ENCODE assay signal across 18 cellular contexts in the genomic region with DNA sequence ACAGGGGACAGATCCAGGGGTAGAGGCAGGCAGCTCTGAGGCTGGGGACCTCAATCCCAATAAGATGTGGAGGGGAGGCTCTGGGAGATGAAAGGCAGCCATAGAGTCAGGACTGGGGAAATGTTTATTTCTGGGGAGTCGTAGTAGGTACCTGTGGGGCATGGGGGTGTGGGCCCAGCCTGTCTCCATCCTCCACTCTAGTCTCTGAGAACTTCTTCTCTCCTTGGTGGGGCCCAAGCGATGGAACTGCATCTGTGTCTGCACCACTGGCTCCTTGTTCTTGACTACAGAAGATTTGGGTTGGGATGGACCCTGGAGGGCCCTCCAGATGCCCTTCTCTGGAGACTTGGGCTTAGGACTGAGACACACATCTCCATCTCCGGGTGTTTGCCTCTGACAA.
"Had no signal": no experiment of that assay in that cellular context is flagged by ENCODE, and none has a peak within 500 bp of the region (broad histone marks: within the 10 kb centered on the region; RNA-seq: fewer than 3 reads in every experiment).

No MANE protein-coding gene starts in this region.

- H3K27me3 Mint-ChIP-seq: dendritic cell treated with granulocyte-macrophage colony-stimulating factor and Interleukin-4, amounts not matched to agents 40 ng/mL and 50 ng/mL, for 4 days had no signal

- ATAC-seq: gastrocnemius medialis, heart right ventricle, left cardiac atrium, left lung, left ventricle myocardium superior, lower lobe of right lung had no signal

- DNase-seq: colonic mucosa; cortex of kidney; effector CD4-positive, alpha-beta T cell; effector memory CD4-positive, alpha-beta T cell; foreskin fibroblast; foreskin melanocyte; gastrocnemius medialis; glutamatergic neuron; head of caudate nucleus; heart right ventricle; hippocampal formation; left cardiac atrium; left lung; left ventricle myocardium superior; lower lobe of right lung; mesenchymal stem cell; midbrain had no signal

- H3K27ac Mint-ChIP-seq: dendritic cell treated with granulocyte-macrophage colony-stimulating factor and Interleukin-4, amounts not matched to agents 40 ng/mL and 50 ng/mL, for 4 days had no signal

- H3K4me3 Mint-ChIP-seq: dendritic cell treated with granulocyte-macrophage colony-stimulating factor and Interleukin-4, amounts not matched to agents 40 ng/mL and 50 ng/mL, for 4 days had no signal
